In the genomic region with DNA sequence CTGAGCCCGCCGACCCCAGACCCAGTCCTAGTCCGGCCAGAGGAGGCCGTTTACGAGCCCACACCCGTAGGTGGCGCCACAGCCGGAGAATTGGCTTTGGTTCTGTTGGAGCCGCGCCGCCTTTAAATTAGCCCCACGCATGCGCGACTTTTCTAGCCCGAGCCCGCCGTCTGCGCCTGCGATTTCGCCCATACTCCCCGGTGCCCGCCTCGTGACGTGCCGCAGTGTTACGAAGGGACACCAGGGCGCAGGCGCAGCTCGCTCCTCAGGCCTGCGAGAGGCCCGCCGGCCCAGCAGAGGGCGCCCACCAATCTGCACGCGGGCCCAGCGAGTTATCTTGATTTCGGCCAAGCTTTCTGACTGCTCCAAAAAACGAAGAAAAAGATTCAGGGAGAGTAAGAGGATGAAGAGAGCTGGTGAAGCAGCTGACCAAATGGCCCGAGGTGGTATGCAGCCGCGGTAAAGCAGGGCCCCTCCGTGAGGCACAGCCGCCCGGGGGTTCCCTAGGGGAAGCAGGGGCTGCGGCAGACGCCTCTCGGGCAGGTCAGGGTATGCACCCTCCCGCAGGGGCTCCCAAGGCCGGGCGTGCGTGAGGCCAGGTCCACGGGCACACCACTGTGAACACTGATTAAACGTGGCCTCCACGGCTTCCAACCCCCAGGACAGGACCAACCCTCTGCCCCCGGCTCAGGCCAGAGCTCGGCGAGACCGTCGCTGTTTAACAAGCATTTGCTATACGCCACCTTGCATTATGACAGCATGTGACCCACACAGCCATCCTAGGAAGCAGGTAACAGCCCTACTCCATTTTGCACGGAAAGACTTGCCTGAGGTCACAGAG, we compare ENCODE assay signal across 7 cellular contexts. TPM values are rescaled to one million over a fixed set of nuclear protein-coding genes. Genes with fewer than 3 reads are reported as not detected.
DNase-seq lines count a peak whose midpoint lies in the region; ATAC-seq, FAIRE-seq and TF ChIP-seq lines count a peak whose summit lies in the region.

No MANE protein-coding gene starts in this region.

- peak overlapping the region; percentile 80 for H3K9ac ChIP-seq in GM12878 (ENCODE audit: control insufficient read depth, insufficient read depth, low read length)

- peaks cover 14% of the 10 kb centered on the region for H3K4me1 ChIP-seq in GM12878 (ENCODE audit: control insufficient read depth, insufficient read depth, low read length)

- POLR2A ChIA-PET in GM12878 (lab: Charles Lee), result interaction anchor here (0.8 to 1.8 kb wide), 3 partner anchors 31 to 186 kb away, joined by 4 to 6 read pairs (median 4); no protein-coding TSS in a partner anchor

- CTCF ChIA-PET in GM12878 (lab: Yijun Ruan, JAX), result interaction anchor here (0.5 to 2.4 kb wide), 52 partner anchors 9 to 1375 kb away, joined by 3 to 24 read pairs (median 4); a partner anchor contains a TSS

- intact Hi-C loops in GM12878 (cut with micrococcal nuclease; ENCODE audit: unreplicated experiment), result loop anchor here (1.0 to 2.0 kb wide), 2 partner anchors 57 to 178 kb away; no protein-coding TSS in a partner anchor
- intact Hi-C loops in sciatic nerve (cut with DNase I), result loop anchor here (10.0 kb wide), 1 partner anchor 167 kb away; no protein-coding TSS in a partner anchor

- RAD21 ChIA-PET in GM12878 (lab: Charles Lee; ENCODE audit: unreplicated experiment), result interaction anchor here (0.7 to 1.7 kb wide), 13 partner anchors 16 to 494 kb away, joined by 3 to 12 read pairs (median 5); a partner anchor contains a TSS

- WGBS in GM12878 (ENCODE audit: insufficient coverage, insufficient replicate concordance, low lambda C conversion rate, missing lambda C conversion rate), result under 1% methylated on average over 60 of the region's 61 CpGs

- peak overlapping the region; percentile 88 for H3K4me2 ChIP-seq in GM12878 (ENCODE audit: control insufficient read depth, insufficient read depth)

- in situ Hi-C loops in GM12878 (cut with MboI), result loop anchor here (25.0 kb wide), 1 partner anchor 530 kb away; no protein-coding TSS in a partner anchor

- TF ChIP-seq POLR2A in GM12878 (IDR thresholded peaks at IDR 0.05; ENCODE audit: low read depth, low read length), result peak; percentile 72

- TSS peak; percentile 96 for BruUV-seq in GM12878 (replicated peaks; lab: Mats Ljungman, UMichigan)

- peak; percentile 77 to 96 (median 80) for TF ChIP-seq CTCF in GM12878 (IDR thresholded peaks at IDR 0.05 in 2 of 3, conservative IDR thresholded peaks at IDR 0.05 in 1 of 3; ENCODE audit: control insufficient read depth in 2 of 3, extremely low read depth in 1 of 3, insufficient read depth in 1 of 3, low read depth in 3 of 3, low read length in 3 of 3)

- TF ChIP-seq RAD21 in GM12878 (IDR thresholded peaks at IDR 0.05; ENCODE audit: insufficient read depth, low read depth, low read length), result peak; percentile 71

- H3K27ac ChIP-seq in GM12878 (ENCODE audit: control insufficient read depth, insufficient read depth), result peak overlapping the region; percentile 60

- peak; percentile 88 for DNase-seq in NCI-H187 treated with DMSO at 0.1 percent for 48 hours (lab: John Stamatoyannopoulos, UW)
- peak; percentile 94 for DNase-seq in T1000 (lab: John Stamatoyannopoulos, UW)
- peak; percentile 85 for DNase-seq in GM12878 (ENCODE audit: low read depth, low spot score)
- peak; percentile 74 for DNase-seq in iPS DF 19.7 (ENCODE audit: low read depth, low spot score)
- peak; percentile 99 for DNase-seq in sciatic nerve (ENCODE audit: low spot score)

- peak overlapping the region; percentile 91 for H2AFZ ChIP-seq in GM12878 (ENCODE audit: control insufficient read depth, low read depth, low read length)

- H3K27me3 ChIP-seq in GM12878 (replicated peaks in 1 of 2; ENCODE audit: control insufficient read depth in 2 of 2, insufficient read depth in 2 of 2, low read length in 1 of 2), result no peaks in the 10 kb centered on the region

- peak; percentile 92 for FAIRE-seq in GM12878 (lab: Jason Lieb, UNC)

- peak overlapping the region; percentile 80 for H3K4me3 ChIP-seq in GM12878

- H3K9me3 ChIP-seq in GM12878 (replicated peaks; ENCODE audit: control insufficient read depth, insufficient read depth, low read length), result no peaks in the 10 kb centered on the region

- H4K20me1 ChIP-seq in GM12878 (ENCODE audit: control insufficient read depth, insufficient read depth), result no peaks in the 10 kb centered on the region

- ATAC-seq in GM18499 (IDR thresholded peaks at IDR 0.05; ENCODE audit: insufficient read depth, unreplicated experiment), result peak; percentile 66
- ATAC-seq in HG02943 (IDR thresholded peaks at IDR 0.05; ENCODE audit: low read depth, unreplicated experiment), result peak; percentile 82
- ATAC-seq in GM12878, result peak; percentile 98
- ATAC-seq in sciatic nerve, result peak; percentile 99

- SMC1A ChIA-PET in GM12878 (lab: Charles Lee; ENCODE audit: uncharacterized antibody, unreplicated experiment), result interaction anchor here (0.6 to 1.7 kb wide), 9 partner anchors 8 to 182 kb away, joined by 3 to 7 read pairs (median 3); no protein-coding TSS in a partner anchor

- TF ChIP-seq EP300 in GM12878 (IDR thresholded peaks at IDR 0.05; ENCODE audit: borderline replicate concordance in 1 of 2, control insufficient read depth in 1 of 2, low read depth in 2 of 2, low read length in 2 of 2), result no peak

- peaks cover 23 to 26% of the 10 kb centered on the region in 2 experiments for H3K36me3 ChIP-seq in GM12878 (ENCODE audit: control insufficient read depth in 2 of 2, insufficient read depth in 2 of 2, low read length in 1 of 2)

- peaks cover 6% of the 10 kb centered on the region for H3K79me2 ChIP-seq in GM12878 (ENCODE audit: control insufficient read depth, insufficient read depth, low read length)

TF ChIP-seq in GM12878, 131 proteins besides CTCF, POLR2A, EP300 and RAD21 (continues in another document):
- TF ChIP-seq SMAD1 (IDR thresholded peaks at IDR 0.05; ENCODE audit: low read depth, partially characterized antibody) (no peak), HCFC1 (IDR thresholded peaks at IDR 0.05; ENCODE audit: low read length) (peak; percentile 55), SMAD5 (IDR thresholded peaks at IDR 0.05; ENCODE audit: low read depth) (peak; percentile 33), FOS (IDR thresholded peaks at IDR 0.05; ENCODE audit: borderline replicate concordance, extremely low read depth, insufficient read length) (no peak), STAT1 (conservative IDR thresholded peaks at IDR 0.05) (peak; percentile 50; the same call in 1 of the 2 replicates), BHLHE40 (IDR thresholded peaks at IDR 0.05; ENCODE audit: borderline replicate concordance in 1 of 2, low read depth in 2 of 2, low read length in 1 of 2) (peak; percentile 57 to 83), MTA2 (IDR thresholded peaks at IDR 0.05; ENCODE audit: low read depth) (0 out of 2 replicates have a peak, but pooled peaks have one; percentile 31), JUNB (IDR thresholded peaks at IDR 0.05) (no peak)
- TF ChIP-seq, protein P1, sequence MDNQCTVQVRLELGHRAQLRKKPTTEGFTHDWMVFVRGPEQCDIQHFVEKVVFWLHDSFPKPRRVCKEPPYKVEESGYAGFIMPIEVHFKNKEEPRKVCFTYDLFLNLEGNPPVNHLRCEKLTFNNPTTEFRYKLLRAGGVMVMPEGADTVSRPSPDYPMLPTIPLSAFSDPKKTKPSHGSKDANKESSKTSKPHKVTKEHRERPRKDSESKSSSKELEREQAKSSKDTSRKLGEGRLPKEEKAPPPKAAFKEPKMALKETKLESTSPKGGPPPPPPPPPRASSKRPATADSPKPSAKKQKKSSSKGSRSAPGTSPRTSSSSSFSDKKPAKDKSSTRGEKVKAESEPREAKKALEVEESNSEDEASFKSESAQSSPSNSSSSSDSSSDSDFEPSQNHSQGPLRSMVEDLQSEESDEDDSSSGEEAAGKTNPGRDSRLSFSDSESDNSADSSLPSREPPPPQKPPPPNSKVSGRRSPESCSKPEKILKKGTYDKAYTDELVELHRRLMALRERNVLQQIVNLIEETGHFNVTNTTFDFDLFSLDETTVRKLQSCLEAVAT (IDR thresholded peaks at IDR 0.05), result 0 out of 2 replicates have a peak, but pooled peaks have one; percentile 24
- TF ChIP-seq, protein P2, sequence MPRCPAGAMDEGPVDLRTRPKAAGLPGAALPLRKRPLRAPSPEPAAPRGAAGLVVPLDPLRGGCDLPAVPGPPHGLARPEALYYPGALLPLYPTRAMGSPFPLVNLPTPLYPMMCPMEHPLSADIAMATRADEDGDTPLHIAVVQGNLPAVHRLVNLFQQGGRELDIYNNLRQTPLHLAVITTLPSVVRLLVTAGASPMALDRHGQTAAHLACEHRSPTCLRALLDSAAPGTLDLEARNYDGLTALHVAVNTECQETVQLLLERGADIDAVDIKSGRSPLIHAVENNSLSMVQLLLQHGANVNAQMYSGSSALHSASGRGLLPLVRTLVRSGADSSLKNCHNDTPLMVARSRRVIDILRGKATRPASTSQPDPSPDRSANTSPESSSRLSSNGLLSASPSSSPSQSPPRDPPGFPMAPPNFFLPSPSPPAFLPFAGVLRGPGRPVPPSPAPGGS (IDR thresholded peaks at IDR 0.05; ENCODE audit: borderline replicate concordance, insufficient read depth, low read depth, low read length, poor library complexity, severe bottlenecking), result peak; percentile 7

RNA-seq across cellular contexts. Expression of a gene that starts 32.8 kb away (rescaled TPM):
- total RNA-seq in GM12878 (2013; cell fraction: nucleolus; rRNA removed), result 135 and 154 TPM in 2 replicates
- 223 and 227 TPM in 2 replicates for total RNA-seq in GM12878 (2014; rRNA removed)
- total RNA-seq in GM12878 (2014; rRNA removed; fragmentation: Illumina TruSeq; extraction: Trizol), result 153 and 162 TPM in 2 replicates
- 147 and 150 TPM in 2 replicates for total RNA-seq in GM12878 (2021)
- 86.6 TPM for polyA plus RNA-seq in GM12878 (2011; ENCODE audit: low read depth)
- 231 and 241 TPM in 2 replicates for polyA plus RNA-seq in GM12878 (2011; rRNA removed)
- polyA plus RNA-seq in GM12878 (2011; cell fraction: cytosol; rRNA removed), result 154 and 157 TPM in 2 replicates
- polyA plus RNA-seq in GM12878 (2011; cell fraction: nucleus; rRNA removed), result 87.4 and 115 TPM in 2 replicates
- 113 TPM in 2 replicates for polyA plus RNA-seq in GM12878 (2012)
- polyA plus RNA-seq in GM12878 (2014; fragmentation: Illumina TruSeq; extraction: Trizol), result 136 and 142 TPM in 2 replicates
- polyA plus RNA-seq in GM12878 (2014; fragmentation: Nextera tagmentation; extraction: Ambion mirVana), result 10 to 100 TPM; 56.1 to 58.3 TPM
- 146 and 152 TPM in 2 replicates for polyA plus RNA-seq in GM12878 (2014; rRNA removed)
- 100 to 1,000 TPM; 260 to 266 TPM for polyA plus RNA-seq in GM12878 (2016; fragmentation: Nextera tagmentation; extraction: Ambion mirVana)
- polyA minus RNA-seq in GM12878 (2011; rRNA and poly(A)+ RNA removed), result 280 and 296 TPM in 2 replicates
- polyA minus RNA-seq in GM12878 (2011; cell fraction: cytosol; rRNA and poly(A)+ RNA removed), result 78.7 and 87.7 TPM in 2 replicates
- polyA minus RNA-seq in GM12878 (2011; cell fraction: nucleus; rRNA and poly(A)+ RNA removed), result 45.7 and 72.0 TPM in 2 replicates
- total RNA-seq in sciatic nerve, result 120 TPM

Comparison
In these comparisons a context has a peak if more than half of its experiments do, and no peak if none do; other contexts are left out.
1. Peak in every context shown above with its lines: DNase-seq, ATAC-seq, H3K4me3 ChIP-seq and H3K27ac ChIP-seq.